In the genomic region with DNA sequence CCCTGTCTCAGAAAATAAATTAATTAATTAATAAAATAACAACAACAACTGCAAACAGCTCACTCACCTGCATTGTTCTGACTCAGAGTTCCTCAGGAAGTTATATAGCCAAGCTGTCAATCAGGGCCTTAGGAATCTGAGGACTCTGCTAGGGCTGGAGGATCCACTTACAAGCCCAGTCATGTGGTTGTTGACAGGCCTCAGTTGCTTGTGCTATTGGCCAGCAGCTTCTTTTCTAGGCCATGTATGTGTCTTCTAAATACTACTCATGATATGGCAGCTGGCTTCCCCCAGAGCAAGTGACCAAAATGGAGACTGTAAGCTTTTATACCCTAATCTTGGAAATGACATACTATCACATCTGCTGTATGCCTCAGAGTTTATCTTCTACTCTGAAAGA, we compare ENCODE assay signal across 19 cellular contexts. TPM values are rescaled to one million over a fixed set of nuclear protein-coding genes. Genes with fewer than 3 reads are reported as not detected.
"Had no signal": no experiment of that assay in that cellular context is flagged by ENCODE, and none has a peak within 500 bp of the region (broad histone marks: within the 10 kb centered on the region; RNA-seq: fewer than 3 reads in every experiment).

No MANE protein-coding gene starts in this region.

- ATAC-seq: gastroesophageal sphincter; left lobe of liver; sciatic nerve; stimulated activated naive CD8-positive, alpha-beta T cell treated with anti-CD3 and anti-CD28 coated beads, Interleukin-15, amount 100 ng/mL, for 72 hours had no signal

- H3K27ac ChIP-seq: adrenal gland, coronary artery, gastroesophageal sphincter, prostate gland, upper lobe of left lung, VCaP had no signal

- H3K9me3 ChIP-seq: adrenal gland, gastroesophageal sphincter, heart right ventricle, prostate gland, upper lobe of left lung had no signal

- H3K4me1 ChIP-seq: adrenal gland, gastroesophageal sphincter, prostate gland, upper lobe of left lung had no signal

- H3K4me3 ChIP-seq: adrenal gland, coronary artery, gastroesophageal sphincter, heart right ventricle, prostate gland, upper lobe of left lung had no signal

- H3K27me3 ChIP-seq: adrenal gland, gastroesophageal sphincter, heart right ventricle, upper lobe of left lung had no signal

- FAIRE-seq: islet of Langerhans had no signal

- DNase-seq: activated CD4-positive, alpha-beta T cell treated with anti-CD3 and anti-CD28 coated beads, Interleukin-2, amount 50 U/mL, for 48 hours; activated effector memory CD4-positive, alpha-beta T cell treated with Interleukin-2 at 50 U/mL for 16 hours; activated T-cell treated with anti-CD3 and anti-CD28 coated beads, Interleukin-2, amount 50 U/mL, for 24 hours; adrenal gland; central memory CD4-positive, alpha-beta T cell; effector CD4-positive, alpha-beta T cell; heart right ventricle; nephron progenitor cell; stimulated activated CD4-positive, alpha-beta T cell treated with anti-CD3 and anti-CD28 coated beads, Interleukin-1b, Interleukin-23, amount 100 ng/mL, for 48 hours; stimulated activated naive CD8-positive, alpha-beta T cell treated with anti-CD3 and anti-CD28 coated beads, Interleukin-15, amount 100 ng/mL, for 72 hours; upper lobe of left lung had no signal

RNA-seq across cellular contexts. Expression of a gene that starts 38.1 kb away (rescaled TPM):
- total RNA-seq: temporal lobe had no signal
